2 cellular contexts compared by ENCODE assay signal in the genomic region with DNA sequence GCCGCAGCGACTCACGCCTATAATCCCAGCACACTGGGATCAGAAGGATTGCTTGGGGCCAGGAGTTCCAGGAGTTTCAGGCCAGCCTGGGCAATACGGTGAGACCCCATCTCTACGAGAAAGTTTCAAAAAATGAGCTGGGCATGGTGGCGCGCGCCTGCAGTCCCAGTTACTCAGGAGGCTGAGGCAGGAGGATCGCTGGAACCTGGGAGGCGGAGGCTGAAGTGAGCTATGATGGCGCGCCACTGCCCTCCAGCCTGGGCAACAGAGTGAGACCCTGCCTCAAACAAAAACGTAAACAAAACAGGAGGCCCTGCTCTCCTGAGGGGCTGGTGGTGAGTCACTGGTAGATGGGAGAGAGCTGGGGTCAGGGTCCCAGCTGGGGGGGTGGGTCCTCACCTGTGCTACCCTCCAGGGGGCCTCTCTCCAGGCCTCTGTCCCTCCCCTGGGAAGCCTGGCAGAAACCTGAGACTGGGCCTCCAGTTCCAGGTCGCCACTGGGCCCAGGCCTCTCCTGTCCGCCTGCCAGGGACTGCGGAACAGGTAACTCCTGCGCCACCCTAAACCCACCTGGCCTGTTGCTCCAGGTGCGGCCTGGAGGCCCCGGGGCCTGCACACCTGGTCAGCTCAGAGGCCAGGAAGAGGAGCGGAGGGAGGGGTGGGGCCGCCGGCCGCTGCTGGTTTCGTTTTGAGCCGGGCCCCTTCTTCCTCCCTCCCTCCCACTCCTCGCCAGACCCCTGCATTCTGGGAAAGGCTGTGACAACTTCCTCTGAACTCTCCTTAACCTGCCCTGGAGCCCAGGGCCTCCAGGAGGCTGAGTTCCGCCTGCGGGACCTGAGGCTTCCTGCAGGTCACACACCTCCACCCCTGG.
TF ChIP-seq lines count a peak whose summit lies in the region.

No MANE protein-coding gene starts in this region.

TF ChIP-seq in WTC11, 78 proteins besides CTCF, POLR2A, EP300 and RAD21 (continued from another document):
- peak; percentile 97 for TF ChIP-seq ZNF121 (CRISPR knock-in tag; IDR thresholded peaks at IDR 0.05)
TF ChIP-seq in WTC11: peak in this region for 1.

TF ChIP-seq in HepG2, 621 proteins besides CTCF, POLR2A, EP300 and RAD21 (continued from another document):
- TF ChIP-seq ZFX (CRISPR knock-in tag; IDR thresholded peaks at IDR 0.05; ENCODE audit: low read depth): peak; percentile 63
- TF ChIP-seq, protein P1, sequence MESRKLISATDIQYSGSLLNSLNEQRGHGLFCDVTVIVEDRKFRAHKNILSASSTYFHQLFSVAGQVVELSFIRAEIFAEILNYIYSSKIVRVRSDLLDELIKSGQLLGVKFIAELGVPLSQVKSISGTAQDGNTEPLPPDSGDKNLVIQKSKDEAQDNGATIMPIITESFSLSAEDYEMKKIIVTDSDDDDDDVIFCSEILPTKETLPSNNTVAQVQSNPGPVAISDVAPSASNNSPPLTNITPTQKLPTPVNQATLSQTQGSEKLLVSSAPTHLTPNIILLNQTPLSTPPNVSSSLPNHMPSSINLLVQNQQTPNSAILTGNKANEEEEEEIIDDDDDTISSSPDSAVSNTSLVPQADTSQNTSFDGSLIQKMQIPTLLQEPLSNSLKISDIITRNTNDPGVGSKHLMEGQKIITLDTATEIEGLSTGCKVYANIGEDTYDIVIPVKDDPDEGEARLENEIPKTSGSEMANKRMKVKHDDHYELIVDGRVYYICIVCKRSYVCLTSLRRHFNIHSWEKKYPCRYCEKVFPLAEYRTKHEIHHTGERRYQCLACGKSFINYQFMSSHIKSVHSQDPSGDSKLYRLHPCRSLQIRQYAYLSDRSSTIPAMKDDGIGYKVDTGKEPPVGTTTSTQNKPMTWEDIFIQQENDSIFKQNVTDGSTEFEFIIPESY (CRISPR knock-in tag; IDR thresholded peaks at IDR 0.05): peak; percentile 67
- TF ChIP-seq KDM5B (CRISPR knock-in tag; IDR thresholded peaks at IDR 0.05; ENCODE audit: borderline replicate concordance): 0 out of 2 replicates have a peak, but pooled peaks have one; percentile 32
- TF ChIP-seq GABPA (IDR thresholded peaks at IDR 0.05; ENCODE audit: low read depth, low read length): no peak
- TF ChIP-seq GABPA (CRISPR knock-in tag; IDR thresholded peaks at IDR 0.05; ENCODE audit: low read depth): peak; percentile 69
- TF ChIP-seq MEF2D (CRISPR knock-in tag; IDR thresholded peaks at IDR 0.05): no peak
- TF ChIP-seq ZEB1 (IDR thresholded peaks at IDR 0.05; ENCODE audit: insufficient replicate concordance, low read depth): peak; percentile 61
- 0 out of 2 replicates have a peak, but pooled peaks have one; percentile 57 for TF ChIP-seq ZMYM3 (CRISPR knock-in tag; IDR thresholded peaks at IDR 0.05)
- no peak for TF ChIP-seq RELA (CRISPR knock-in tag; IDR thresholded peaks at IDR 0.05)
- peak; percentile 53; the same call in 1 of the 2 replicates for TF ChIP-seq MYC (CRISPR knock-in tag; IDR thresholded peaks at IDR 0.05; ENCODE audit: borderline replicate concordance)
- TF ChIP-seq RARA (CRISPR knock-in tag; IDR thresholded peaks at IDR 0.05): peak; percentile 27; the same call in 1 of the 2 replicates
- TF ChIP-seq KDM2A (CRISPR knock-in tag; IDR thresholded peaks at IDR 0.05; ENCODE audit: borderline replicate concordance, low read depth): peak; percentile 18; the same call in 1 of the 2 replicates
- TF ChIP-seq MTA1 (CRISPR knock-in tag; IDR thresholded peaks at IDR 0.05; ENCODE audit: borderline replicate concordance): 0 out of 2 replicates have a peak, but pooled peaks have one; percentile 5
- no peak for TF ChIP-seq SRF (IDR thresholded peaks at IDR 0.05; ENCODE audit: low read depth, low read length)
- TF ChIP-seq, protein P2, sequence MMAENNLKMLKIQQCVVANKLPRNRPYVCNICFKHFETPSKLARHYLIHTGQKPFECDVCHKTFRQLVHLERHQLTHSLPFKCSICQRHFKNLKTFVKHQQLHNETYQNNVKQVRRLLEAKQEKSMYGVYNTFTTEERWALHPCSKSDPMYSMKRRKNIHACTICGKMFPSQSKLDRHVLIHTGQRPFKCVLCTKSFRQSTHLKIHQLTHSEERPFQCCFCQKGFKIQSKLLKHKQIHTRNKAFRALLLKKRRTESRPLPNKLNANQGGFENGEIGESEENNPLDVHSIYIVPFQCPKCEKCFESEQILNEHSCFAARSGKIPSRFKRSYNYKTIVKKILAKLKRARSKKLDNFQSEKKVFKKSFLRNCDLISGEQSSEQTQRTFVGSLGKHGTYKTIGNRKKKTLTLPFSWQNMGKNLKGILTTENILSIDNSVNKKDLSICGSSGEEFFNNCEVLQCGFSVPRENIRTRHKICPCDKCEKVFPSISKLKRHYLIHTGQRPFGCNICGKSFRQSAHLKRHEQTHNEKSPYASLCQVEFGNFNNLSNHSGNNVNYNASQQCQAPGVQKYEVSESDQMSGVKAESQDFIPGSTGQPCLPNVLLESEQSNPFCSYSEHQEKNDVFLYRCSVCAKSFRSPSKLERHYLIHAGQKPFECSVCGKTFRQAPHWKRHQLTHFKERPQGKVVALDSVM (CRISPR knock-in tag; IDR thresholded peaks at IDR 0.05): peak; percentile 88; the same call in 1 of the 2 replicates
- peak; percentile 52; the same call in 1 of the 2 replicates for TF ChIP-seq GABPB1 (CRISPR knock-in tag; IDR thresholded peaks at IDR 0.05)
- TF ChIP-seq, protein P3, sequence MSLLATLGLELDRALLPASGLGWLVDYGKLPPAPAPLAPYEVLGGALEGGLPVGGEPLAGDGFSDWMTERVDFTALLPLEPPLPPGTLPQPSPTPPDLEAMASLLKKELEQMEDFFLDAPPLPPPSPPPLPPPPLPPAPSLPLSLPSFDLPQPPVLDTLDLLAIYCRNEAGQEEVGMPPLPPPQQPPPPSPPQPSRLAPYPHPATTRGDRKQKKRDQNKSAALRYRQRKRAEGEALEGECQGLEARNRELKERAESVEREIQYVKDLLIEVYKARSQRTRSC (CRISPR knock-in tag; IDR thresholded peaks at IDR 0.05; ENCODE audit: low read depth): no peak
- no peak for TF ChIP-seq FOXK1 (CRISPR knock-in tag; IDR thresholded peaks at IDR 0.05; ENCODE audit: borderline replicate concordance, low read depth)
